ENCODE assay signal across 11 cellular contexts in genomic region chr2:151357359-151357758, GRCh38. TPM values are rescaled to one million over a fixed set of nuclear protein-coding genes. Genes with fewer than 3 reads are reported as not detected.
DNase-seq lines count a peak whose midpoint lies in the region; ATAC-seq and TF ChIP-seq lines count a peak whose summit lies in the region.
"Had no signal": no experiment of that assay in that cellular context is flagged by ENCODE, and none has a peak within 500 bp of the region (broad histone marks: within the 10 kb centered on the region; RNA-seq: fewer than 3 reads in every experiment).

TSS of gene TNFAIP6 (plus strand) at chr2:151357592. CDS start at chr2:151357667, 75 bp downstream.

- H3K27ac Mint-ChIP-seq in naive thymus-derived CD8-positive, alpha-beta T cell: no peak within 1 kb of the TSS

- no peak within 1 kb of the TSS for H4K8ac ChIP-seq in mesenchymal stem cell (ENCODE audit: low read length)

- H3K9me3 Mint-ChIP-seq in naive thymus-derived CD8-positive, alpha-beta T cell: no peaks in the 10 kb centered on the region

- no peaks in the 10 kb centered on the region for H3K36me3 Mint-ChIP-seq in naive thymus-derived CD8-positive, alpha-beta T cell

- H2BK15ac ChIP-seq in mesenchymal stem cell (ENCODE audit: low read depth, poor library complexity, severe bottlenecking): no peak within 1 kb of the TSS

- H3K79me1 ChIP-seq in mesenchymal stem cell (replicated peaks; ENCODE audit: low read length, poor library complexity, severe bottlenecking): no peaks in the 10 kb centered on the region

- no peaks in the 10 kb centered on the region for H3K36me3 ChIP-seq in mesenchymal stem cell (ENCODE audit: control insufficient read depth in 1 of 2, insufficient read depth in 2 of 2, low read depth in 1 of 2, low read length in 2 of 2)

- no peak within 1 kb of the TSS for H2AFZ ChIP-seq in mesenchymal stem cell (ENCODE audit: low read depth, low read length)

- no peak within 1 kb of the TSS for H2AK5ac ChIP-seq in mesenchymal stem cell (ENCODE audit: low read length, severe bottlenecking)

- H3K9ac ChIP-seq in mesenchymal stem cell (ENCODE audit: low read length): peak within 1 kb of the TSS; percentile 92

- no peak within 1 kb of the TSS for H3K4me3 Mint-ChIP-seq in naive thymus-derived CD8-positive, alpha-beta T cell

- no peak within 1 kb of the TSS for H2BK12ac ChIP-seq in mesenchymal stem cell (ENCODE audit: low read length in 2 of 2)

- H3K27me3 Mint-ChIP-seq in naive thymus-derived CD8-positive, alpha-beta T cell: peaks cover 0 to 3% (median 0%) of the 10 kb centered on the region in 5 donors

- H2BK5ac ChIP-seq in mesenchymal stem cell (ENCODE audit: low read depth, low read length, poor library complexity, severe bottlenecking): no peak within 1 kb of the TSS

- no peak within 1 kb of the TSS for H2BK120ac ChIP-seq in mesenchymal stem cell (ENCODE audit: low read depth, low read length)

- 47% methylated on average over 1 of the region's 3 CpGs for WGBS in mesenchymal stem cell

- H3K4me3 ChIP-seq in choroid plexus epithelial cell (ENCODE audit: low read depth, low read length) (peak within 1 kb of the TSS; percentile 41), mesenchymal stem cell (ENCODE audit: insufficient read depth in 1 of 2, low read depth in 1 of 2, low read length in 2 of 2) (peak within 1 kb of the TSS in 1 of 2 experiments; percentile 74)

- no peak within 1 kb of the TSS for H3K27ac ChIP-seq in mesenchymal stem cell (ENCODE audit: low read length, poor library complexity, severe bottlenecking)

- intact Hi-C loops in Right ventricle myocardium inferior (cut with DNase I): no loop called here
- intact Hi-C loops in cardiac septum (cut with DNase I): no loop called here

- H3K23ac ChIP-seq in mesenchymal stem cell (ENCODE audit: low read length in 2 of 2): no peak within 1 kb of the TSS

- no peaks in the 10 kb centered on the region for H3K4me1 Mint-ChIP-seq in naive thymus-derived CD8-positive, alpha-beta T cell

- ATAC-seq in Right ventricle myocardium inferior: peak; percentile 83
- no peak for ATAC-seq in naive thymus-derived CD8-positive, alpha-beta T cell

- TF ChIP-seq CTCF in choroid plexus epithelial cell (conservative IDR thresholded peaks at IDR 0.05; ENCODE audit: low read depth, low read length) (no peak), GM13976 (IDR thresholded peaks at IDR 0.05; ENCODE audit: borderline replicate concordance, control extremely low read depth, extremely low read depth, insufficient read depth, missing control alignments) (no peak)

- DNase-seq in Right ventricle myocardium inferior (ENCODE audit: missing footprints) (no peak), cardiac septum (ENCODE audit: low spot score) (no peak), choroid plexus epithelial cell (ENCODE audit: low read depth) (peak; percentile 96), mesenchymal stem cell (peak; percentile 96), 8988T (no peak), NCI-H2107 (lab: John Stamatoyannopoulos, UW) (no peak), GM13976 (ENCODE audit: low spot score) (no peak)
- no peak for DNase-seq in naive thymus-derived CD8-positive, alpha-beta T cell
- DNase-seq: NCI-H1930; stimulated activated CD4-positive, alpha-beta T cell treated with anti-CD3 and anti-CD28 coated beads, Interleukin-4, amount 100 ng/mL, for 4 hours had no signal

- H3K4me2 ChIP-seq in mesenchymal stem cell (ENCODE audit: low read length, poor library complexity, severe bottlenecking): no peak within 1 kb of the TSS

- H4K91ac ChIP-seq in mesenchymal stem cell (ENCODE audit: low read length): no peak within 1 kb of the TSS

- POLR2A ChIA-PET in naive thymus-derived CD8-positive, alpha-beta T cell (lab: Charles Lee): no interaction called here

- H3K18ac ChIP-seq in mesenchymal stem cell (ENCODE audit: low read depth in 1 of 2, low read length in 2 of 2): no peak within 1 kb of the TSS

- in situ Hi-C loops in GM13976 (cut with MboI; ENCODE audit: low sequenced_read_pairs, unreplicated experiment): no loop called here

- H3K9me3 ChIP-seq in mesenchymal stem cell (ENCODE audit: control insufficient read depth, low read length): no peaks in the 10 kb centered on the region

- no peaks in the 10 kb centered on the region for H3K27me3 ChIP-seq in mesenchymal stem cell (ENCODE audit: control insufficient read depth in 1 of 2, insufficient read depth in 1 of 2, low read length in 2 of 2)

- no peak within 1 kb of the TSS for H3K14ac ChIP-seq in mesenchymal stem cell (ENCODE audit: low read length in 2 of 2)

- H3K4ac ChIP-seq in mesenchymal stem cell (ENCODE audit: low read depth in 1 of 2, low read length in 2 of 2): no peak within 1 kb of the TSS

- no peaks in the 10 kb centered on the region for H3K4me1 ChIP-seq in mesenchymal stem cell (ENCODE audit: control insufficient read depth, insufficient read depth, low read depth, low read length)

RNA-seq across cellular contexts. Expression of gene TNFAIP6, which starts in this region (rescaled TPM):
- 2.9 TPM for total RNA-seq in Right ventricle myocardium inferior
- 4.9 TPM for total RNA-seq in cardiac septum
- polyA plus RNA-seq in mesenchymal stem cell (2013, experiment 1 of 2): 2.1 TPM
- polyA plus RNA-seq in mesenchymal stem cell (2013, experiment 2 of 2): 2.2 TPM
- not detected for total RNA-seq in naive thymus-derived CD8-positive, alpha-beta T cell
- not detected for polyA plus RNA-seq in naive thymus-derived CD8-positive, alpha-beta T cell
- total RNA-seq: activated CD8-positive, alpha-beta memory T cell treated with anti-CD3 and anti-CD28 coated beads for 36 hours had no signal

Comparison
In these comparisons a context has a peak if more than half of its experiments do, and no peak if none do; other contexts are left out.
1. DNase-seq: peak in choroid plexus epithelial cell (single experiment) and mesenchymal stem cell (single experiment); none in Right ventricle myocardium inferior (single experiment), cardiac septum (single experiment), 8988T (single experiment), NCI-H2107 (single experiment), naive thymus-derived CD8-positive, alpha-beta T cell (0 of 10) and GM13976 (single experiment).